ENCODE assay signal across 1 cellular context in genomic region chr16:29912087-29912486, GRCh38.
TF ChIP-seq lines count a peak whose summit lies in the region.

No MANE protein-coding gene starts in this region.

TF ChIP-seq in H1, 55 proteins besides CTCF, POLR2A, EP300 and RAD21:
- no peak for TF ChIP-seq CREB1 (IDR thresholded peaks at IDR 0.05)
- no peak for TF ChIP-seq POU5F1 (IDR thresholded peaks at IDR 0.05; ENCODE audit: low read depth, low read length)
- no peak for TF ChIP-seq CHD1 (IDR thresholded peaks at IDR 0.05; ENCODE audit: low read depth, low read length)
